In the genomic region with DNA sequence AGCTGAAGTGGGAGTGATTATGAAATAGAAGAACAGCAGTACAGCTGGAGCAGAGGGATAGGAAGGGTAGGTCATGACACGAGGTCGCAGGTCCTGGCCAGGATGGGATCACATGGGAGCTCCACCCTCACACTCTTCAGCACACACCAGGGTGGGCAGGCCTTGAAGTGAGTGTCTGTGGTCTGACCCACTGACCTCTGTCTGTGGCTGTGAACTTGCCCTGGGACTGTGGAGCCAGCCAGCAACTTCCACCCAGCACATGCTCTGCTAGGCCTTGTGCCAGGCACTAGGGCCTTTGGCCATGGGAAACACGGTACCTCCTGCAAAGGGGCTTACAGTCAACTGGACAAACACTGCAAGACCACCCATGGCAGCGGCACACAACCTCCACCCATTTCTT, we compare ENCODE assay signal across 17 cellular contexts.
A peak's percentile ranks its signal among the peaks of the same experiment; 100 is the strongest.
DNase-seq lines count a peak whose midpoint lies in the region; ATAC-seq and TF ChIP-seq lines count a peak whose summit lies in the region.
"Had no signal": no experiment of that assay in that cellular context is flagged by ENCODE, and none has a peak within 500 bp of the region (broad histone marks: within the 10 kb centered on the region; RNA-seq: fewer than 3 reads in every experiment).

No MANE protein-coding gene starts in this region.

- H3K4me1 Mint-ChIP-seq in brain: no peaks in the 10 kb centered on the region
- H3K4me1 Mint-ChIP-seq in activated T-cell treated with anti-CD3 and anti-CD28 coated beads, Interleukin-2, amount 50 U/mL, for 4 hours (ENCODE audit: low read depth): no peaks in the 10 kb centered on the region
- H3K4me1 Mint-ChIP-seq: activated CD4-positive, alpha-beta T cell treated with anti-CD3 and anti-CD28 coated beads for 36 hours; IgD-negative memory B cell had no signal

- 18 to 73% (median 55%) methylated on average over 2 to 4 of the region's 4 CpGs for WGBS in heart left ventricle, 4 donors

- H3K9me3 ChIP-seq in heart left ventricle (no peaks in the 10 kb centered on the region), tibial artery (no peaks in the 10 kb centered on the region)
- H3K9me3 ChIP-seq: neutrophil, transverse colon had no signal

- no peak overlapping the region for H3K4me3 Mint-ChIP-seq in brain
- no peak overlapping the region for H3K4me3 Mint-ChIP-seq in activated T-cell treated with anti-CD3 and anti-CD28 coated beads, Interleukin-2, amount 50 U/mL, for 4 hours
- H3K4me3 Mint-ChIP-seq: activated CD4-positive, alpha-beta T cell treated with anti-CD3 and anti-CD28 coated beads for 36 hours; IgD-negative memory B cell had no signal

- H3K36me3 Mint-ChIP-seq in brain: peaks cover 75% of the 10 kb centered on the region
- H3K36me3 Mint-ChIP-seq in activated T-cell treated with anti-CD3 and anti-CD28 coated beads, Interleukin-2, amount 50 U/mL, for 4 hours (ENCODE audit: insufficient read depth): no peaks in the 10 kb centered on the region
- H3K36me3 Mint-ChIP-seq: IgD-negative memory B cell had no signal

- no peaks in the 10 kb centered on the region for H3K27me3 Mint-ChIP-seq in brain
- H3K27me3 Mint-ChIP-seq in activated T-cell treated with anti-CD3 and anti-CD28 coated beads, Interleukin-2, amount 50 U/mL, for 4 hours (ENCODE audit: low read depth): no peaks in the 10 kb centered on the region
- H3K27me3 Mint-ChIP-seq: activated CD4-positive, alpha-beta T cell treated with anti-CD3 and anti-CD28 coated beads for 36 hours had no signal

- H3K27me3 ChIP-seq in heart left ventricle (no peaks in the 10 kb centered on the region), tibial artery (no peaks in the 10 kb centered on the region)
- H3K27me3 ChIP-seq: neutrophil, transverse colon had no signal

- no peak for TF ChIP-seq POLR2A in heart left ventricle (IDR thresholded peaks at IDR 0.05)

- H3K27ac ChIP-seq in heart left ventricle (no peak overlapping the region), tibial artery (peak overlapping the region in 1 of 2 donors; percentile 14)
- H3K27ac ChIP-seq: neutrophil, transverse colon had no signal

- H3K27ac Mint-ChIP-seq in brain: peak overlapping the region in 3 of 5 experiments; percentile 19 to 51 (median 47)
- H3K27ac Mint-ChIP-seq: activated CD4-positive, alpha-beta T cell treated with anti-CD3 and anti-CD28 coated beads for 36 hours; IgD-negative memory B cell had no signal

- intact Hi-C loops in heart left ventricle (cut with DNase I): loop anchor here in 3 of 10 donors (10.0 kb wide), 3 partner anchors 159 to 179 kb away; no protein-coding TSS in a partner anchor
- intact Hi-C loops in tibial artery (cut with DNase I; ENCODE audit: low total_unique reads): loop anchor here (10.0 kb wide), 1 partner anchor 161 kb away; the partner anchor contains the start of gene STK32A

- TF ChIP-seq CTCF in brain (conservative IDR thresholded peaks at IDR 0.05) (no peak), heart left ventricle (IDR thresholded peaks at IDR 0.05) (no peak), tibial artery (IDR thresholded peaks at IDR 0.05) (no peak)

- no peaks in the 10 kb centered on the region for H3K9me3 Mint-ChIP-seq in brain
- H3K9me3 Mint-ChIP-seq in activated T-cell treated with anti-CD3 and anti-CD28 coated beads, Interleukin-2, amount 50 U/mL, for 4 hours: no peaks in the 10 kb centered on the region

- no peak overlapping the region for H3K4me3 ChIP-seq in heart left ventricle
- no peak overlapping the region for H3K4me3 ChIP-seq in tibial artery
- H3K4me3 ChIP-seq: transverse colon had no signal

- peaks cover 0 to 96% (median 20%) of the 10 kb centered on the region in 9 donors for H3K36me3 ChIP-seq in heart left ventricle
- peaks cover 61 to 88% (median 75%) of the 10 kb centered on the region in 3 donors for H3K36me3 ChIP-seq in tibial artery
- H3K36me3 ChIP-seq: neutrophil, transverse colon had no signal

- peak in 3 of 5 donors; percentile 46 to 60 (median 54) for DNase-seq in heart left ventricle
- DNase-seq in mucosa of gallbladder (ENCODE audit: low spot score): peak; percentile 30
- DNase-seq in tibial artery: peak; percentile 61 to 75
- DNase-seq in 8988T: no peak
- no peak for DNase-seq in activated T-cell treated with anti-CD3 and anti-CD28 coated beads, Interleukin-2, amount 50 U/mL, for 4 hours
- DNase-seq: activated CD4-positive, alpha-beta T cell treated with anti-CD3 and anti-CD28 coated beads for 36 hours; activated gamma-delta T cell; NCI-H1048; NCI-H69; stimulated activated CD4-positive, alpha-beta T cell treated with anti-CD3 and anti-CD28 coated beads, Interleukin-4, amount 100 ng/mL, for 4 hours; stimulated activated CD8-positive, alpha-beta memory T cell treated with anti-CD3 and anti-CD28 coated beads, Interleukin-4, amount 100 ng/mL, for 48 hours; transverse colon had no signal

- peaks cover 0 to 9% (median 0%) of the 10 kb centered on the region in 12 donors for H3K4me1 ChIP-seq in heart left ventricle
- no peaks in the 10 kb centered on the region for H3K4me1 ChIP-seq in tibial artery
- H3K4me1 ChIP-seq: transverse colon had no signal

- peak; percentile 17 to 85 (median 65) for ATAC-seq in heart left ventricle
- no peak for ATAC-seq in HG03432 (IDR thresholded peaks at IDR 0.05; ENCODE audit: unreplicated experiment)
- no peak for ATAC-seq in activated T-cell treated with anti-CD3 and anti-CD28 coated beads, Interleukin-2, amount 50 U/mL, for 4 hours
- ATAC-seq in HG02870 (IDR thresholded peaks at IDR 0.05; ENCODE audit: unreplicated experiment): no peak
- ATAC-seq: activated CD4-positive, alpha-beta T cell treated with anti-CD3 and anti-CD28 coated beads for 36 hours had no signal

Comparison
In these comparisons a context has a peak if more than half of its experiments do, and no peak if none do; other contexts are left out.
1. ATAC-seq: peak in heart left ventricle (4 of 4); none in HG03432 (single experiment), activated T-cell treated with anti-CD3 and anti-CD28 coated beads, Interleukin-2, amount 50 U/mL, for 4 hours (0 of 2) and HG02870 (single experiment).
2. DNase-seq: peak in heart left ventricle (3 of 5), mucosa of gallbladder (single experiment) and tibial artery (2 of 2); none in 8988T (single experiment) and activated T-cell treated with anti-CD3 and anti-CD28 coated beads, Interleukin-2, amount 50 U/mL, for 4 hours (single experiment).